ENCODE assay signal across 8 cellular contexts in genomic region chr17:58517378-58517927, GRCh38. TPM values are rescaled to one million over a fixed set of nuclear protein-coding genes. Genes with fewer than 3 reads are reported as not detected.
DNase-seq lines count a peak whose midpoint lies in the region; ATAC-seq and TF ChIP-seq lines count a peak whose summit lies in the region.

No MANE protein-coding gene starts in this region.

- peak overlapping the region; percentile 93 to 97 for H3K27ac ChIP-seq in tibial artery

- H3K4me3 Mint-ChIP-seq in activated T-cell treated with anti-CD3 and anti-CD28 coated beads, Interleukin-2, amount 50 U/mL, for 72 hours: peak overlapping the region; percentile 94 to 96
- H3K4me3 Mint-ChIP-seq in activated T-helper 2 cell treated with anti-CD3 and anti-CD28 coated beads, Interferon-gamma antibody, Interleukin-2, Interleukin-4, amounts not matched to agents 10 μg/mL and 5 μg/mL and 100 μg/mL, durations not matched to agents 14 hours and 24 hours and 36 hours (ENCODE audit: low read depth): peak overlapping the region; percentile 89

- H3K4me3 ChIP-seq in kidney epithelial cell (ENCODE audit: low read depth, low read length): peak overlapping the region; percentile 48
- H3K4me3 ChIP-seq in tibial artery: peak overlapping the region; percentile 61 to 85

- H3K36me3 Mint-ChIP-seq in activated T-cell treated with anti-CD3 and anti-CD28 coated beads, Interleukin-2, amount 50 U/mL, for 72 hours (ENCODE audit: insufficient read depth in 2 of 2): peaks cover 0 to 6% of the 10 kb centered on the region in 2 donors
- H3K36me3 Mint-ChIP-seq in activated T-helper 2 cell treated with anti-CD3 and anti-CD28 coated beads, Interferon-gamma antibody, Interleukin-2, Interleukin-4, amounts not matched to agents 10 μg/mL and 5 μg/mL and 100 μg/mL, durations not matched to agents 14 hours and 24 hours and 36 hours (ENCODE audit: low read depth): peaks cover 8% of the 10 kb centered on the region

- H3K36me3 ChIP-seq in kidney epithelial cell (ENCODE audit: control insufficient read depth, insufficient read depth, low read length) (no peaks in the 10 kb centered on the region), tibial artery (peaks cover 1 to 23% (median 4%) of the 10 kb centered on the region in 3 donors)

- DNase-seq in activated T-cell treated with anti-CD3 and anti-CD28 coated beads, Interleukin-2, amount 50 U/mL, for 72 hours: no peak
- DNase-seq in activated T-cell treated with anti-CD3 and anti-CD28 coated beads, Interleukin-2, amount 50 U/mL, for 48 hours: no peak
- DNase-seq in activated T-helper 2 cell treated with anti-CD3 and anti-CD28 coated beads, Interferon-gamma antibody, Interleukin-2, Interleukin-4, amounts not matched to agents 10 μg/mL and 5 μg/mL and 100 μg/mL, durations not matched to agents 14 hours and 24 hours and 36 hours (ENCODE audit: low spot score): no peak
- DNase-seq in kidney epithelial cell (ENCODE audit: low read depth): no peak
- DNase-seq in tibial artery: no peak
- no peak for DNase-seq in stimulated activated CD4-positive, alpha-beta T cell treated with anti-CD3 and anti-CD28 coated beads, Interleukin-1b, Interleukin-23, amount 100 ng/mL, for 48 hours

- H3K9me3 ChIP-seq in tibial artery: no peaks in the 10 kb centered on the region

- H3K27me3 ChIP-seq in kidney epithelial cell (ENCODE audit: control insufficient read depth, insufficient read depth, low read length) (no peaks in the 10 kb centered on the region), tibial artery (no peaks in the 10 kb centered on the region)

- H3K27me3 Mint-ChIP-seq in activated T-cell treated with anti-CD3 and anti-CD28 coated beads, Interleukin-2, amount 50 U/mL, for 72 hours (ENCODE audit: low read depth): no peaks in the 10 kb centered on the region
- no peaks in the 10 kb centered on the region for H3K27me3 Mint-ChIP-seq in activated T-helper 2 cell treated with anti-CD3 and anti-CD28 coated beads, Interferon-gamma antibody, Interleukin-2, Interleukin-4, amounts not matched to agents 10 μg/mL and 5 μg/mL and 100 μg/mL, durations not matched to agents 14 hours and 24 hours and 36 hours (ENCODE audit: low read depth)

- intact Hi-C loops in activated T-helper 2 cell treated with anti-CD3 and anti-CD28 coated beads, Interferon-gamma antibody, Interleukin-2, Interleukin-4, amounts not matched to agents 10 μg/mL and 5 μg/mL and 100 μg/mL, durations not matched to agents 14 hours and 24 hours and 36 hours (cut with micrococcal nuclease): loop anchor here (2.0 kb wide), 1 partner anchor 185 kb away; no protein-coding TSS in a partner anchor
- intact Hi-C loops in tibial artery (cut with DNase I; ENCODE audit: low total_unique reads): loop anchor here (10.0 kb wide), 3 partner anchors 163 to 487 kb away; partner anchors contain the start of genes DYNLL2 and SUPT4H1

- TF ChIP-seq CTCF in kidney epithelial cell (IDR thresholded peaks at IDR 0.05; ENCODE audit: insufficient read depth, low read length, poor library complexity, severe bottlenecking) (no peak), tibial artery (IDR thresholded peaks at IDR 0.05) (no peak)

- ATAC-seq in activated T-cell treated with anti-CD3 and anti-CD28 coated beads, Interleukin-2, amount 50 U/mL, for 72 hours (replicated peaks in 1 of 2): no peak
- ATAC-seq in HG02885 (IDR thresholded peaks at IDR 0.05; ENCODE audit: poor library complexity, unreplicated experiment) (no peak), GM18519 (IDR thresholded peaks at IDR 0.05; ENCODE audit: low FRiP score, unreplicated experiment) (no peak)

- peaks cover 35% of the 10 kb centered on the region for H3K4me1 Mint-ChIP-seq in activated T-cell treated with anti-CD3 and anti-CD28 coated beads, Interleukin-2, amount 50 U/mL, for 72 hours (ENCODE audit: low read depth)
- peaks cover 37% of the 10 kb centered on the region for H3K4me1 Mint-ChIP-seq in activated T-helper 2 cell treated with anti-CD3 and anti-CD28 coated beads, Interferon-gamma antibody, Interleukin-2, Interleukin-4, amounts not matched to agents 10 μg/mL and 5 μg/mL and 100 μg/mL, durations not matched to agents 14 hours and 24 hours and 36 hours (ENCODE audit: low read depth)

- H3K27ac Mint-ChIP-seq in activated T-cell treated with anti-CD3 and anti-CD28 coated beads, Interleukin-2, amount 50 U/mL, for 72 hours: peak overlapping the region; percentile 91
- peak overlapping the region; percentile 95 for H3K27ac Mint-ChIP-seq in activated T-helper 2 cell treated with anti-CD3 and anti-CD28 coated beads, Interferon-gamma antibody, Interleukin-2, Interleukin-4, amounts not matched to agents 10 μg/mL and 5 μg/mL and 100 μg/mL, durations not matched to agents 14 hours and 24 hours and 36 hours

- peaks cover 0 to 55% (median 36%) of the 10 kb centered on the region in 4 donors for H3K4me1 ChIP-seq in tibial artery

- H3K9me3 Mint-ChIP-seq in activated T-cell treated with anti-CD3 and anti-CD28 coated beads, Interleukin-2, amount 50 U/mL, for 72 hours: no peaks in the 10 kb centered on the region
- no peaks in the 10 kb centered on the region for H3K9me3 Mint-ChIP-seq in activated T-helper 2 cell treated with anti-CD3 and anti-CD28 coated beads, Interferon-gamma antibody, Interleukin-2, Interleukin-4, amounts not matched to agents 10 μg/mL and 5 μg/mL and 100 μg/mL, durations not matched to agents 14 hours and 24 hours and 36 hours

RNA-seq across cellular contexts. Expression of gene MTMR4, which starts 3.0 kb away (rescaled TPM):
- 10 to 100 TPM; 75.5 to 88.4 TPM for total RNA-seq in activated T-cell treated with anti-CD3 and anti-CD28 coated beads, Interleukin-2, amount 50 U/mL, for 72 hours
- 82.1 and 82.9 TPM in 2 replicates for total RNA-seq in activated T-helper 2 cell treated with anti-CD3 and anti-CD28 coated beads, Interferon-gamma antibody, Interleukin-2, Interleukin-4, amounts not matched to agents 10 μg/mL and 5 μg/mL and 100 μg/mL, durations not matched to agents 14 hours and 24 hours and 36 hours
- total RNA-seq in kidney epithelial cell: 46.3 and 51.2 TPM in 2 replicates

RNA-seq across cellular contexts. Expression of gene HSF5, which starts 29.2 kb away (rescaled TPM):
- 1 to 10 TPM; 2.9 to 3.3 TPM for total RNA-seq in activated T-cell treated with anti-CD3 and anti-CD28 coated beads, Interleukin-2, amount 50 U/mL, for 72 hours
- 1.5 and 1.6 TPM in 2 replicates for total RNA-seq in activated T-helper 2 cell treated with anti-CD3 and anti-CD28 coated beads, Interferon-gamma antibody, Interleukin-2, Interleukin-4, amounts not matched to agents 10 μg/mL and 5 μg/mL and 100 μg/mL, durations not matched to agents 14 hours and 24 hours and 36 hours
- 0.21 and 0.42 TPM in 2 replicates for total RNA-seq in kidney epithelial cell
